ENCODE assay signal across 12 cellular contexts in genomic region chr2:223560704-223561435, GRCh38. TPM values are rescaled to one million over a fixed set of nuclear protein-coding genes. Genes with fewer than 3 reads are reported as not detected.
DNase-seq lines count a peak whose midpoint lies in the region; ATAC-seq and TF ChIP-seq lines count a peak whose summit lies in the region.
"Had no signal": no experiment of that assay in that cellular context is flagged by ENCODE, and none has a peak within 500 bp of the region (broad histone marks: within the 10 kb centered on the region; RNA-seq: fewer than 3 reads in every experiment).

No MANE protein-coding gene starts in this region.

- no peaks in the 10 kb centered on the region for H4K20me1 ChIP-seq in MM.1S (ENCODE audit: insufficient read depth, low read length)

- ATAC-seq in GM21528 (IDR thresholded peaks at IDR 0.05; ENCODE audit: low FRiP score, unreplicated experiment): no peak
- ATAC-seq: natural killer cell; stimulated activated memory B cell treated with anti-CD40 and anti-IgM and Interleukin-4, amounts not matched to agents 10 μg/mL and 1 μg/mL and 100 μg/mL, for 72 hours had no signal

- peak; percentile 40 for DNase-seq in Daoy (ENCODE audit: low read depth)
- peak; percentile 97 for DNase-seq in NCI-H1436 treated with DMSO at 0.1 percent for 48 hours (lab: John Stamatoyannopoulos, UW)
- peak; percentile 42 for DNase-seq in SK-MEL-5 (ENCODE audit: low read depth, low spot score)
- peak; percentile 93 for DNase-seq in kidney tubule cell (ENCODE audit: low spot score)
- DNase-seq in NCI-H1694 (lab: John Stamatoyannopoulos, UW): no peak
- no peak for DNase-seq in activated CD4-positive, CD25-positive, alpha-beta regulatory T cell treated with anti-CD3 and anti-CD28 coated beads, Interleukin-2, amount 50 U/mL, for 72 hours
- no peak for DNase-seq in MM.1S
- DNase-seq: amniotic stem cell, natural killer cell had no signal

- no peaks in the 10 kb centered on the region for H3F3A ChIP-seq in MM.1S (ENCODE audit: insufficient read depth, low read length)

- in situ Hi-C loops in SK-MEL-5 (cut with HindIII; ENCODE audit: low pct_unique_long_range_greater_than_20kb, low sequenced_read_pairs): no loop called here

- no peak overlapping the region for H3K4me3 ChIP-seq in MM.1S (ENCODE audit: low read length)

- no peaks in the 10 kb centered on the region for H3K79me2 ChIP-seq in MM.1S (ENCODE audit: low read length)

- no peak overlapping the region for H3K9ac ChIP-seq in MM.1S (ENCODE audit: low read length)

- no peak overlapping the region for H3K4me2 ChIP-seq in MM.1S (ENCODE audit: low read depth, low read length)

- H3K4me1 ChIP-seq in MM.1S (ENCODE audit: low read length): no peaks in the 10 kb centered on the region

- no peaks in the 10 kb centered on the region for H3K36me3 ChIP-seq in MM.1S (replicated peaks; ENCODE audit: insufficient read depth, low read length)

- no peak overlapping the region for H3K27ac ChIP-seq in MM.1S (ENCODE audit: low read length)
- H3K27ac ChIP-seq: C4-2B had no signal

- H3K27me3 ChIP-seq in MM.1S (replicated peaks; ENCODE audit: insufficient read depth, low read length): no peaks in the 10 kb centered on the region

- TF ChIP-seq CTCF in MM.1S (IDR thresholded peaks at IDR 0.05; ENCODE audit: low read length): no peak

- no peak overlapping the region for H2AFZ ChIP-seq in MM.1S (ENCODE audit: low read length)

- H3K9me3 ChIP-seq in MM.1S (replicated peaks; ENCODE audit: insufficient read depth, low read length): no peaks in the 10 kb centered on the region

- H3K9me2 ChIP-seq in MM.1S (replicated peaks; ENCODE audit: insufficient read depth, low read length): no peaks in the 10 kb centered on the region

RNA-seq across cellular contexts. Expression of gene SCG2, which starts 41.3 kb away (rescaled TPM):
- 0.95 and 3.0 TPM in 2 replicates for total RNA-seq in Daoy (2014; rRNA removed; shearing (Covaris generic))
- total RNA-seq in SK-MEL-5 (2014; rRNA removed; shearing (Covaris generic)): 5.9 and 6.6 TPM in 2 replicates
- 7.8 and 8.6 TPM in 2 replicates for polyA plus RNA-seq in SK-MEL-5 (2015; cell fraction: cytosol; rRNA removed)
- polyA plus RNA-seq in SK-MEL-5 (2015; cell fraction: nucleus; rRNA removed): 11.7 and 15.9 TPM in 2 replicates

Comparison
In these comparisons a context has a peak if more than half of its experiments do, and no peak if none do; other contexts are left out.
1. DNase-seq: peak in Daoy (single experiment), NCI-H1436 treated with DMSO at 0.1 percent for 48 hours (single experiment), SK-MEL-5 (single experiment) and kidney tubule cell (single experiment); none in NCI-H1694 (single experiment), activated CD4-positive, CD25-positive, alpha-beta regulatory T cell treated with anti-CD3 and anti-CD28 coated beads, Interleukin-2, amount 50 U/mL, for 72 hours (single experiment) and MM.1S (single experiment).